1 cellular context compared by ENCODE assay signal in the genomic region with DNA sequence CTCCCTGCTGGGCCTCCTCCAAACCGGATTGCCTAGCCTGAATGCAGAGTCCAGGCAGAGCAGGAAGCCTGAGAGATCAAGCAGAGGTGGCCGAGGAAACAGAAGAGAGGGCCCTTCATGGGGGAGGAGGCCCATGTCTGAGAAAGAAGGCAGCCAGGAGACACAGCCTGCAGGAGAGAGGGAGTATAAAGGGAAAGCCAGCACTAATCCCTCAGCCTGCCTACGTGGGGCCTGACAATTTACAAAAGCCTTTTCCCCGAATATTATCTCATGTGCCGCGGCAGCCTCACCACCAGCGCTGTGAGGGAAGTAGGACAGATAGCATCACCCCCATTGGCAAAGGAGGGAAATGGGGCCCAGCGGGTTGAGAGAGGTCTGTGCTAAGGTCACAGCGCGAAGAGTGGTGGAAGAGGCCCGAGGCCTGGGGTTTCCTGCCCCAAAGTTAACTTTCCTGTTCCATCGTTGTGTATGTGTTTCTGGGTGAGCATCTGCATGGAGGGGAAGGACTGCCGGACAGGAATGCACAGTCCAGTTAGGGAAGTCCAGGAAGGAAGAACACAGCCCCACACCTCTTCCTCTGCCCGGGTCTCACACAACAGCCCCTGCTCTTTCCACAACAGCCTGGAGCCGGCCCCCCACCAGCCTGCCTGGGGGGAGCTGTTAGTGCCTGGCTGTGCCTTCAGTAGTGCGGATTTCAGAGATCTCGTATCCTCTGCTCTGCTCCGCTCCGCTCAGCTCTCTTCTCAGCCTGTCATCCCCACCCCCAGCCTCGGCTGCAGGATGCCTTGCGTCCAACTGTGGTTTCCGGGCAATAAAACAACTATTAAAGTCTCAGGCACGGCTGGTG.
TF ChIP-seq lines count a peak whose summit lies in the region.

No MANE protein-coding gene starts in this region.

TF ChIP-seq in K562, 482 proteins besides CTCF, POLR2A, EP300 and RAD21 (continued from another document):
- TF ChIP-seq, protein P1, sequence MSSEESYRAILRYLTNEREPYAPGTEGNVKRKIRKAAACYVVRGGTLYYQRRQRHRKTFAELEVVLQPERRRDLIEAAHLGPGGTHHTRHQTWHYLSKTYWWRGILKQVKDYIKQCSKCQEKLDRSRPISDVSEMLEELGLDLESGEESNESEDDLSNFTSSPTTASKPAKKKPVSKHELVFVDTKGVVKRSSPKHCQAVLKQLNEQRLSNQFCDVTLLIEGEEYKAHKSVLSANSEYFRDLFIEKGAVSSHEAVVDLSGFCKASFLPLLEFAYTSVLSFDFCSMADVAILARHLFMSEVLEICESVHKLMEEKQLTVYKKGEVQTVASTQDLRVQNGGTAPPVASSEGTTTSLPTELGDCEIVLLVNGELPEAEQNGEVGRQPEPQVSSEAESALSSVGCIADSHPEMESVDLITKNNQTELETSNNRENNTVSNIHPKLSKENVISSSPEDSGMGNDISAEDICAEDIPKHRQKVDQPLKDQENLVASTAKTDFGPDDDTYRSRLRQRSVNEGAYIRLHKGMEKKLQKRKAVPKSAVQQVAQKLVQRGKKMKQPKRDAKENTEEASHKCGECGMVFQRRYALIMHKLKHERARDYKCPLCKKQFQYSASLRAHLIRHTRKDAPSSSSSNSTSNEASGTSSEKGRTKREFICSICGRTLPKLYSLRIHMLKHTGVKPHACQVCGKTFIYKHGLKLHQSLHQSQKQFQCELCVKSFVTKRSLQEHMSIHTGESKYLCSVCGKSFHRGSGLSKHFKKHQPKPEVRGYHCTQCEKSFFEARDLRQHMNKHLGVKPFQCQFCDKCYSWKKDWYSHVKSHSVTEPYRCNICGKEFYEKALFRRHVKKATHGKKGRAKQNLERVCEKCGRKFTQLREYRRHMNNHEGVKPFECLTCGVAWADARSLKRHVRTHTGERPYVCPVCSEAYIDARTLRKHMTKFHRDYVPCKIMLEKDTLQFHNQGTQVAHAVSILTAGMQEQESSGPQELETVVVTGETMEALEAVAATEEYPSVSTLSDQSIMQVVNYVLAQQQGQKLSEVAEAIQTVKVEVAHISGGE (CRISPR knock-in tag; IDR thresholded peaks at IDR 0.05) = peak in 1 of 3 experiments; percentile 36; a peak in 1 of 6 replicates
- TF ChIP-seq, protein P2, sequence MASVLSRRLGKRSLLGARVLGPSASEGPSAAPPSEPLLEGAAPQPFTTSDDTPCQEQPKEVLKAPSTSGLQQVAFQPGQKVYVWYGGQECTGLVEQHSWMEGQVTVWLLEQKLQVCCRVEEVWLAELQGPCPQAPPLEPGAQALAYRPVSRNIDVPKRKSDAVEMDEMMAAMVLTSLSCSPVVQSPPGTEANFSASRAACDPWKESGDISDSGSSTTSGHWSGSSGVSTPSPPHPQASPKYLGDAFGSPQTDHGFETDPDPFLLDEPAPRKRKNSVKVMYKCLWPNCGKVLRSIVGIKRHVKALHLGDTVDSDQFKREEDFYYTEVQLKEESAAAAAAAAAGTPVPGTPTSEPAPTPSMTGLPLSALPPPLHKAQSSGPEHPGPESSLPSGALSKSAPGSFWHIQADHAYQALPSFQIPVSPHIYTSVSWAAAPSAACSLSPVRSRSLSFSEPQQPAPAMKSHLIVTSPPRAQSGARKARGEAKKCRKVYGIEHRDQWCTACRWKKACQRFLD (CRISPR knock-in tag; IDR thresholded peaks at IDR 0.05) = peak; percentile 39; the same call in 1 of the 2 replicates
- TF ChIP-seq NEUROD1 (IDR thresholded peaks at IDR 0.05; ENCODE audit: borderline replicate concordance, low read depth, low read length, partially characterized antibody) (no peak), ATF7 (IDR thresholded peaks at IDR 0.05) (peak; percentile 42; the same call in 1 of the 2 replicates), EGR1 (conservative IDR thresholded peaks at IDR 0.05) (0 out of 2 replicates have a peak, but pooled peaks have one; percentile 2), PKNOX1 (IDR thresholded peaks at IDR 0.05) (no peak), BHLHE40 (IDR thresholded peaks at IDR 0.05; ENCODE audit: low read length) (peak; percentile 69), MTA3 (IDR thresholded peaks at IDR 0.05; ENCODE audit: borderline replicate concordance) (peak; percentile 61; the same call in 1 of the 2 replicates), ASH1L (IDR thresholded peaks at IDR 0.05; ENCODE audit: borderline replicate concordance, low read depth, partially characterized antibody) (no peak), THRAP3 (IDR thresholded peaks at IDR 0.05; ENCODE audit: borderline replicate concordance) (no peak), NCOR1 (IDR thresholded peaks at IDR 0.05) (peak; percentile 56; the same call in 1 of the 2 replicates), MAX (CRISPR knock-in tag; IDR thresholded peaks at IDR 0.05) (peak; percentile 49; the same call in 1 of the 2 replicates), ARID1B (IDR thresholded peaks at IDR 0.05) (peak; percentile 72), TAL1 (IDR thresholded peaks at IDR 0.05) (peak; percentile 16; the same call in 1 of the 2 replicates), PHF8 (IDR thresholded peaks at IDR 0.05; ENCODE audit: borderline replicate concordance, low read length) (peak; percentile 28; the same call in 1 of the 2 replicates), DPF2 (IDR thresholded peaks at IDR 0.05) (peak; percentile 68), RNF2 (IDR thresholded peaks at IDR 0.05) (peak; percentile 72; the same call in 1 of the 2 replicates), NFYB (IDR thresholded peaks at IDR 0.05; ENCODE audit: extremely low read depth, insufficient read length) (no peak), MYNN (IDR thresholded peaks at IDR 0.05) (peak; percentile 69), MYNN (CRISPR knock-in tag; IDR thresholded peaks at IDR 0.05) (no peak), TCF3 (CRISPR knock-in tag; IDR thresholded peaks at IDR 0.05) (peak; percentile 51), NFRKB (IDR thresholded peaks at IDR 0.05; ENCODE audit: low read depth) (0 out of 2 replicates have a peak, but pooled peaks have one; percentile 48), RBFOX2 (IDR thresholded peaks at IDR 0.05; ENCODE audit: low read depth, low read length) (peak; percentile 41), CTBP1 (IDR thresholded peaks at IDR 0.05; ENCODE audit: borderline replicate concordance) (peak; percentile 73), CBX5 (IDR thresholded peaks at IDR 0.05; ENCODE audit: borderline replicate concordance, low read depth) (no peak), CBFA2T3 (IDR thresholded peaks at IDR 0.05) (peak; percentile 50), BMI1 (IDR thresholded peaks at IDR 0.05; ENCODE audit: low read length) (no peak)
- TF ChIP-seq, protein P3, sequence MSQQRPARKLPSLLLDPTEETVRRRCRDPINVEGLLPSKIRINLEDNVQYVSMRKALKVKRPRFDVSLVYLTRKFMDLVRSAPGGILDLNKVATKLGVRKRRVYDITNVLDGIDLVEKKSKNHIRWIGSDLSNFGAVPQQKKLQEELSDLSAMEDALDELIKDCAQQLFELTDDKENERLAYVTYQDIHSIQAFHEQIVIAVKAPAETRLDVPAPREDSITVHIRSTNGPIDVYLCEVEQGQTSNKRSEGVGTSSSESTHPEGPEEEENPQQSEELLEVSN (IDR thresholded peaks at IDR 0.05; ENCODE audit: borderline replicate concordance in 1 of 2, extremely low read depth in 1 of 2, insufficient read depth in 1 of 2, insufficient read length in 1 of 2, low read depth in 1 of 2, low read length in 1 of 2, poor library complexity in 1 of 2, severe bottlenecking in 1 of 2) = peak; percentile 71 to 80
- TF ChIP-seq, protein P4, sequence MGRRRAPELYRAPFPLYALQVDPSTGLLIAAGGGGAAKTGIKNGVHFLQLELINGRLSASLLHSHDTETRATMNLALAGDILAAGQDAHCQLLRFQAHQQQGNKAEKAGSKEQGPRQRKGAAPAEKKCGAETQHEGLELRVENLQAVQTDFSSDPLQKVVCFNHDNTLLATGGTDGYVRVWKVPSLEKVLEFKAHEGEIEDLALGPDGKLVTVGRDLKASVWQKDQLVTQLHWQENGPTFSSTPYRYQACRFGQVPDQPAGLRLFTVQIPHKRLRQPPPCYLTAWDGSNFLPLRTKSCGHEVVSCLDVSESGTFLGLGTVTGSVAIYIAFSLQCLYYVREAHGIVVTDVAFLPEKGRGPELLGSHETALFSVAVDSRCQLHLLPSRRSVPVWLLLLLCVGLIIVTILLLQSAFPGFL (CRISPR knock-in tag; IDR thresholded peaks at IDR 0.05) = no peak
- TF ChIP-seq, protein P5, sequence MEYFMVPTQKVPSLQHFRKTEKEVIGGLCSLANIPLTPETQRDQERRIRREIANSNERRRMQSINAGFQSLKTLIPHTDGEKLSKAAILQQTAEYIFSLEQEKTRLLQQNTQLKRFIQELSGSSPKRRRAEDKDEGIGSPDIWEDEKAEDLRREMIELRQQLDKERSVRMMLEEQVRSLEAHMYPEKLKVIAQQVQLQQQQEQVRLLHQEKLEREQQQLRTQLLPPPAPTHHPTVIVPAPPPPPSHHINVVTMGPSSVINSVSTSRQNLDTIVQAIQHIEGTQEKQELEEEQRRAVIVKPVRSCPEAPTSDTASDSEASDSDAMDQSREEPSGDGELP (CRISPR knock-in tag; IDR thresholded peaks at IDR 0.05; ENCODE audit: borderline replicate concordance) = peak; percentile 57; the same call in 1 of the 2 replicates
